ENCODE assay signal across 24 cellular contexts in the genomic region with DNA sequence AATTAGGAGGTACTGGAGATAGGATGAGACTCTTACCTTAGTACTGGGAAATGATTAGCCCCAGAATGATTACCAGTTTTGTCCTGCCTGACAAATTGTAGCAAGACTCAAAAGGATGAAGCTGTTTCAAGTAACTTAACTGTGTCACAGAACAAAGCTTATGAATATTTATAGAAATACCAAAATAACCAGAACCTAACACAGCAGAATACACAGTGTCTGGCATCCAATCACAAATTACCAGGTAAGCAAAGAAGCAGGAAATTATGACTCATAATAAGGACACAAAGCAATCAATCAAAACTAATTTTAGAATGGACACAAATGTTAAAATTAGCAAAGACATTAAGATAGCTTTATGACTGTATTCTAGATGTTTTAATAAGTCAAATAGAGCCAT.
"Had no signal": no experiment of that assay in that cellular context is flagged by ENCODE, and none has a peak within 500 bp of the region (broad histone marks: within the 10 kb centered on the region; RNA-seq: fewer than 3 reads in every experiment).

No MANE protein-coding gene starts in this region.

- ATAC-seq: natural killer cell; psoas muscle; right cardiac atrium; right lobe of liver; stimulated activated effector memory CD8-positive, alpha-beta T cell treated with anti-CD3 and anti-CD28 coated beads, Interleukin-12 subunit alpha, Interleukin-12 subunit beta, amount 100 ng/mL, for 72 hours; stimulated activated naive B cell treated with anti-CD40 and anti-IgM and Interleukin-4, amounts not matched to agents 10 μg/mL and 1 μg/mL and 100 μg/mL, for 72 hours; upper lobe of right lung had no signal

- H3K4me1 ChIP-seq: neural progenitor cell, parathyroid adenoma, psoas muscle, right lobe of liver, sigmoid colon, stomach, thyroid gland, tibial nerve, upper lobe of right lung, uterus had no signal

- H2AFZ ChIP-seq: neural progenitor cell, parathyroid adenoma had no signal

- H3K27ac ChIP-seq: neural progenitor cell, ovary, parathyroid adenoma, psoas muscle, right lobe of liver, sigmoid colon, stomach, thoracic aorta, thyroid gland, tibial nerve, upper lobe of right lung, uterus had no signal

- H3K4me2 ChIP-seq: neural progenitor cell had no signal

- H3K9me3 ChIP-seq: ovary, psoas muscle, right lobe of liver, sigmoid colon, stomach, thoracic aorta, thyroid gland, tibial nerve, upper lobe of right lung, uterus had no signal

- FAIRE-seq: small intestine had no signal

- H3K36me3 ChIP-seq: neural progenitor cell, ovary, right lobe of liver, sigmoid colon, stomach, thoracic aorta, thyroid gland, tibial nerve, upper lobe of right lung, uterus had no signal

- DNase-seq: natural killer cell; occipital lobe; ovary; posterior cingulate gyrus; psoas muscle; right cardiac atrium; right lobe of liver; sigmoid colon; small intestine; stimulated activated CD4-positive, alpha-beta T cell treated with anti-CD3 and anti-CD28 coated beads, Interleukin-15, amount 100 ng/mL, for 24 hours; stimulated activated CD4-positive, alpha-beta T cell treated with anti-CD3 and anti-CD28 coated beads, Interleukin-2, amount 100 ng/mL, for 24 hours; stimulated activated CD4-positive, alpha-beta T cell treated with anti-CD3 and anti-CD28 coated beads, Interleukin-2, amount 100 ng/mL, for 48 hours; stimulated activated CD4-positive, alpha-beta T cell treated with anti-CD3 and anti-CD28 coated beads, Interleukin-4, amount 100 ng/mL, for 24 hours; stimulated activated naive B cell treated with anti-CD40 and anti-IgM and Interleukin-4, amounts not matched to agents 10 μg/mL and 1 μg/mL and 100 μg/mL, for 72 hours; stimulated activated naive CD4-positive, alpha-beta T cell treated with Interleukin-2 at 50 U/mL for 16 hours; stomach; thyroid gland; upper lobe of right lung; uterus had no signal

- H3K27me3 ChIP-seq: neural progenitor cell, ovary, right lobe of liver, sigmoid colon, stomach, thyroid gland, tibial nerve, upper lobe of right lung, uterus had no signal

- H3K79me2 ChIP-seq: parathyroid adenoma had no signal

- H3K4me3 ChIP-seq: neural progenitor cell, ovary, psoas muscle, right lobe of liver, sigmoid colon, stomach, thoracic aorta, thyroid gland, tibial nerve, upper lobe of right lung, uterus had no signal

- H3K9ac ChIP-seq: neural progenitor cell, parathyroid adenoma had no signal
